In genomic region chr10:114384181-114384580, GRCh38 we compare ENCODE assay signal across 16 cellular contexts.
"Had no signal": no experiment of that assay in that cellular context is flagged by ENCODE, and none has a peak within 500 bp of the region (broad histone marks: within the 10 kb centered on the region; RNA-seq: fewer than 3 reads in every experiment).

No MANE protein-coding gene starts in this region.

- DNase-seq: activated CD4-positive, alpha-beta memory T cell treated with anti-CD3 and anti-CD28 coated beads for 36 hours; activated CD4-positive, alpha-beta T cell treated with anti-CD3 and anti-CD28 coated beads for 1 hour; activated effector memory CD4-positive, alpha-beta T cell treated with anti-CD3 and anti-CD28 coated beads, Interleukin-2, amount 50 U/mL, for 16 hours; activated T-cell treated with anti-CD3 and anti-CD28 coated beads, Interleukin-2, amount 50 U/mL, for 4 hours; amniotic stem cell; esophagus squamous epithelium; foreskin keratinocyte; heart right ventricle; naive thymus-derived CD4-positive, alpha-beta T cell; retina; small intestine; T-helper 9 cell; trophoblast cell had no signal

- ATAC-seq: activated naive CD4-positive, alpha-beta T cell treated with anti-CD3 and anti-CD28 coated beads, Interleukin-2, amount 50 U/mL, for 72 hours; activated T-cell treated with anti-CD3 and anti-CD28 coated beads, Interleukin-2, amount 50 U/mL, for 4 hours; foreskin keratinocyte; naive thymus-derived CD4-positive, alpha-beta T cell; stimulated activated effector memory CD8-positive, alpha-beta T cell treated with anti-CD3 and anti-CD28 coated beads, Interleukin-12 subunit alpha, Interleukin-12 subunit beta, amount 100 ng/mL, for 72 hours had no signal

- H3K27ac ChIP-seq: foreskin keratinocyte, heart right ventricle, SJCRH30 had no signal
